ENCODE assay signal across 2 cellular contexts in the genomic region with DNA sequence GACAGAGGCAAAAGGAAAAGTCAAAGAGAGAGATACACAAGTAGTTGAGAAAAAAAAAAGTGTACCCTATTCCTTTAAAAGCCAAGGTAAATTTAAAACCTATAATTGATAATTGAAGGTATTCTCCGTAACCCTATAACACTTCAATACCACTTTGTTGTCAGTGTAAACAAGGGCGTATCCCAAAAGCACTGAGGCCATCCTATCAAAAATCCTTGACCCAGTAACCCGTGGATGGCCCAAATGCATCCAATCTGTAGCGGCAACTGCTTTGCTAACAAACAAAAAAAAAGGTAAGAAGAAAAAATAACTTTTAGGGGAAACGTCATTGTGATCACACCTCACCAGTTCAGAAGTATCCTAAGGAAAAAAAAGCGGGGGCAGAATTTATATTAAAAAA.
TF ChIP-seq lines count a peak whose summit lies in the region.

No MANE protein-coding gene starts in this region.

TF ChIP-seq in GM23338, 12 proteins besides CTCF, POLR2A, EP300 and RAD21 (continues in another document):
- TF ChIP-seq, protein P1, sequence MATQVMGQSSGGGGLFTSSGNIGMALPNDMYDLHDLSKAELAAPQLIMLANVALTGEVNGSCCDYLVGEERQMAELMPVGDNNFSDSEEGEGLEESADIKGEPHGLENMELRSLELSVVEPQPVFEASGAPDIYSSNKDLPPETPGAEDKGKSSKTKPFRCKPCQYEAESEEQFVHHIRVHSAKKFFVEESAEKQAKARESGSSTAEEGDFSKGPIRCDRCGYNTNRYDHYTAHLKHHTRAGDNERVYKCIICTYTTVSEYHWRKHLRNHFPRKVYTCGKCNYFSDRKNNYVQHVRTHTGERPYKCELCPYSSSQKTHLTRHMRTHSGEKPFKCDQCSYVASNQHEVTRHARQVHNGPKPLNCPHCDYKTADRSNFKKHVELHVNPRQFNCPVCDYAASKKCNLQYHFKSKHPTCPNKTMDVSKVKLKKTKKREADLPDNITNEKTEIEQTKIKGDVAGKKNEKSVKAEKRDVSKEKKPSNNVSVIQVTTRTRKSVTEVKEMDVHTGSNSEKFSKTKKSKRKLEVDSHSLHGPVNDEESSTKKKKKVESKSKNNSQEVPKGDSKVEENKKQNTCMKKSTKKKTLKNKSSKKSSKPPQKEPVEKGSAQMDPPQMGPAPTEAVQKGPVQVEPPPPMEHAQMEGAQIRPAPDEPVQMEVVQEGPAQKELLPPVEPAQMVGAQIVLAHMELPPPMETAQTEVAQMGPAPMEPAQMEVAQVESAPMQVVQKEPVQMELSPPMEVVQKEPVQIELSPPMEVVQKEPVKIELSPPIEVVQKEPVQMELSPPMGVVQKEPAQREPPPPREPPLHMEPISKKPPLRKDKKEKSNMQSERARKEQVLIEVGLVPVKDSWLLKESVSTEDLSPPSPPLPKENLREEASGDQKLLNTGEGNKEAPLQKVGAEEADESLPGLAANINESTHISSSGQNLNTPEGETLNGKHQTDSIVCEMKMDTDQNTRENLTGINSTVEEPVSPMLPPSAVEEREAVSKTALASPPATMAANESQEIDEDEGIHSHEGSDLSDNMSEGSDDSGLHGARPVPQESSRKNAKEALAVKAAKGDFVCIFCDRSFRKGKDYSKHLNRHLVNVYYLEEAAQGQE (IDR thresholded peaks at IDR 0.05; ENCODE audit: unreplicated experiment): no peak
- no peak for TF ChIP-seq POLR2AphosphoS5 (IDR thresholded peaks at IDR 0.05; ENCODE audit: low read depth)
- TF ChIP-seq STAT1 (IDR thresholded peaks at IDR 0.05; ENCODE audit: unreplicated experiment): no peak
- TF ChIP-seq CREB1 (CRISPR knock-in tag; IDR thresholded peaks at IDR 0.05; ENCODE audit: low read depth): no peak
- TF ChIP-seq JUNB (IDR thresholded peaks at IDR 0.05; ENCODE audit: unreplicated experiment): no peak
- TF ChIP-seq ETS1 (IDR thresholded peaks at IDR 0.05): no peak
- TF ChIP-seq ZNF331 (CRISPR knock-in tag; IDR thresholded peaks at IDR 0.05; ENCODE audit: low read depth): no peak
- TF ChIP-seq NANOG (IDR thresholded peaks at IDR 0.05; ENCODE audit: borderline replicate concordance): no peak
- TF ChIP-seq, protein P2, sequence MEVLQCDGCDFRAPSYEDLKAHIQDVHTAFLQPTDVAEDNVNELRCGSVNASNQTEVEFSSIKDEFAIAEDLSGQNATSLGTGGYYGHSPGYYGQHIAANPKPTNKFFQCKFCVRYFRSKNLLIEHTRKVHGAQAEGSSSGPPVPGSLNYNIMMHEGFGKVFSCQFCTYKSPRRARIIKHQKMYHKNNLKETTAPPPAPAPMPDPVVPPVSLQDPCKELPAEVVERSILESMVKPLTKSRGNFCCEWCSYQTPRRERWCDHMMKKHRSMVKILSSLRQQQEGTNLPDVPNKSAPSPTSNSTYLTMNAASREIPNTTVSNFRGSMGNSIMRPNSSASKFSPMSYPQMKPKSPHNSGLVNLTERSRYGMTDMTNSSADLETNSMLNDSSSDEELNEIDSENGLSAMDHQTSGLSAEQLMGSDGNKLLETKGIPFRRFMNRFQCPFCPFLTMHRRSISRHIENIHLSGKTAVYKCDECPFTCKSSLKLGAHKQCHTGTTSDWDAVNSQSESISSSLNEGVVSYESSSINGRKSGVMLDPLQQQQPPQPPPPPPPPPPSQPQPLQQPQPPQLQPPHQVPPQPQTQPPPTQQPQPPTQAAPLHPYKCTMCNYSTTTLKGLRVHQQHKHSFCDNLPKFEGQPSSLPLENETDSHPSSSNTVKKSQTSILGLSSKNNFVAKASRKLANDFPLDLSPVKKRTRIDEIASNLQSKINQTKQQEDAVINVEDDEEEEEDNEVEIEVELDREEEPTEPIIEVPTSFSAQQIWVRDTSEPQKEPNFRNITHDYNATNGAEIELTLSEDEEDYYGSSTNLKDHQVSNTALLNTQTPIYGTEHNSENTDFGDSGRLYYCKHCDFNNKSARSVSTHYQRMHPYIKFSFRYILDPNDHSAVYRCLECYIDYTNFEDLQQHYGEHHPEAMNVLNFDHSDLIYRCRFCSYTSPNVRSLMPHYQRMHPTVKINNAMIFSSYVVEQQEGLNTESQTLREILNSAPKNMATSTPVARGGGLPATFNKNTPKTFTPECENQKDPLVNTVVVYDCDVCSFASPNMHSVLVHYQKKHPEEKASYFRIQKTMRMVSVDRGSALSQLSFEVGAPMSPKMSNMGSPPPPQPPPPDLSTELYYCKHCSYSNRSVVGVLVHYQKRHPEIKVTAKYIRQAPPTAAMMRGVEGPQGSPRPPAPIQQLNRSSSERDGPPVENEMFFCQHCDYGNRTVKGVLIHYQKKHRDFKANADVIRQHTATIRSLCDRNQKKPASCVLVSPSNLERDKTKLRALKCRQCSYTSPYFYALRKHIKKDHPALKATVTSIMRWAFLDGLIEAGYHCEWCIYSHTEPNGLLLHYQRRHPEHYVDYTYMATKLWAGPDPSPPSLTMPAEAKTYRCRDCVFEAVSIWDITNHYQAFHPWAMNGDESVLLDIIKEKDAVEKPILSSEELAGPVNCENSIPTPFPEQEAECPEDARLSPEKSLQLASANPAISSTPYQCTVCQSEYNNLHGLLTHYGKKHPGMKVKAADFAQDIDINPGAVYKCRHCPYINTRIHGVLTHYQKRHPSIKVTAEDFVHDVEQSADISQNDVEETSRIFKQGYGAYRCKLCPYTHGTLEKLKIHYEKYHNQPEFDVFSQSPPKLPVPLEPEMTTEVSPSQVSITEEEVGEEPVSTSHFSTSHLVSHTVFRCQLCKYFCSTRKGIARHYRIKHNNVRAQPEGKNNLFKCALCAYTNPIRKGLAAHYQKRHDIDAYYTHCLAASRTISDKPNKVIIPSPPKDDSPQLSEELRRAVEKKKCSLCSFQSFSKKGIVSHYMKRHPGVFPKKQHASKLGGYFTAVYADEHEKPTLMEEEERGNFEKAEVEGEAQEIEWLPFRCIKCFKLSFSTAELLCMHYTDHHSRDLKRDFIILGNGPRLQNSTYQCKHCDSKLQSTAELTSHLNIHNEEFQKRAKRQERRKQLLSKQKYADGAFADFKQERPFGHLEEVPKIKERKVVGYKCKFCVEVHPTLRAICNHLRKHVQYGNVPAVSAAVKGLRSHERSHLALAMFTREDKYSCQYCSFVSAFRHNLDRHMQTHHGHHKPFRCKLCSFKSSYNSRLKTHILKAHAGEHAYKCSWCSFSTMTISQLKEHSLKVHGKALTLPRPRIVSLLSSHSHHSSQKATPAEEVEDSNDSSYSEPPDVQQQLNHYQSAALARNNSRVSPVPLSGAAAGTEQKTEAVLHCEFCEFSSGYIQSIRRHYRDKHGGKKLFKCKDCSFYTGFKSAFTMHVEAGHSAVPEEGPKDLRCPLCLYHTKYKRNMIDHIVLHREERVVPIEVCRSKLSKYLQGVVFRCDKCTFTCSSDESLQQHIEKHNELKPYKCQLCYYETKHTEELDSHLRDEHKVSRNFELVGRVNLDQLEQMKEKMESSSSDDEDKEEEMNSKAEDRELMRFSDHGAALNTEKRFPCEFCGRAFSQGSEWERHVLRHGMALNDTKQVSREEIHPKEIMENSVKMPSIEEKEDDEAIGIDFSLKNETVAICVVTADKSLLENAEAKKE (CRISPR knock-in tag; IDR thresholded peaks at IDR 0.05): no peak
- no peak for TF ChIP-seq EZH2 (IDR thresholded peaks at IDR 0.05; ENCODE audit: low read depth, unreplicated experiment)

TF ChIP-seq in K562, 482 proteins besides CTCF, POLR2A, EP300 and RAD21 (continued from another document):
- 0 out of 4 replicates have a peak, but pooled peaks of 1 of the 2 experiments have one; percentile 11 for TF ChIP-seq HDAC1 (IDR thresholded peaks at IDR 0.05)
